ENCODE assay signal across 19 cellular contexts in the genomic region with DNA sequence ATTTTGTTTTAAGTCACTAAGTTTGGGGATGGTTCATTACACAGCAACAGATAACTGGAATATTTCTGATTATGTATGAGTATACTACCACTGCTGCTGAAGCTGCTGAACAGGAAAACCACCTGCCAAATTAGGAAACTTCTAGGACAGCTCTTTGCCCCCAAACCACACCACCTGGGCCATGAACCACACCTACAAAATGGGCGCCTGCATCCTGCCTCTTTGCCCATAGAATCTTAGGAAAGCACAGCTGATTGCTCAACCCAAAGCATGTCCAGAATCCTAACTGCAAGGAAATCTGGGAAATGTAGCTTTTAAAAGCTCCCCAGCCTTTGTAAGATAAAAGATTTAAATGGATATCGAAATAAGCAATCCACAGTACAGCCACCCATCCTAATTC. TPM values are rescaled to one million over a fixed set of nuclear protein-coding genes. Genes with fewer than 3 reads are reported as not detected.
"Had no signal": no experiment of that assay in that cellular context is flagged by ENCODE, and none has a peak within 500 bp of the region (broad histone marks: within the 10 kb centered on the region; RNA-seq: fewer than 3 reads in every experiment).

No MANE protein-coding gene starts in this region.

- H3K27me3 ChIP-seq: uterus had no signal

- ATAC-seq: activated CD4-positive, alpha-beta T cell treated with anti-CD3 and anti-CD28 coated beads for 36 hours; activated CD8-positive, alpha-beta memory T cell treated with anti-CD3 and anti-CD28 coated beads, Interleukin-2, amount 10 ng/mL, durations not matched to agents 7 days and 5 days; left ventricle myocardium superior; sciatic nerve had no signal

- H3K9me3 ChIP-seq: uterus had no signal

- H3K4me1 ChIP-seq: uterus had no signal

- H3K36me3 ChIP-seq: cardiac muscle cell, uterus, WERI-Rb-1 had no signal

- DNase-seq: activated CD4-positive, alpha-beta memory T cell treated with anti-CD3 and anti-CD28 coated beads for 36 hours; activated CD4-positive, alpha-beta T cell treated with anti-CD3 and anti-CD28 coated beads for 36 hours; activated CD8-positive, alpha-beta memory T cell treated with anti-CD3 and anti-CD28 coated beads, Interleukin-2, amount 10 ng/mL, durations not matched to agents 7 days and 5 days; activated naive CD4-positive, alpha-beta T cell treated with anti-CD3 and anti-CD28 coated beads, Interleukin-2, amount 10 ng/mL, durations not matched to agents 7 days and 5 days; activated T-cell treated with anti-CD3 and anti-CD28 coated beads, Interleukin-2, amount 50 U/mL, for 1 hour; erythroblast; hypothalamus; kidney; left ventricle myocardium superior; nephron progenitor cell; stimulated activated CD4-positive, alpha-beta T cell treated with anti-CD3 and anti-CD28 coated beads, Interleukin-2, amount 100 ng/mL, for 24 hours; uterus; WERI-Rb-1 had no signal

- H3K27ac ChIP-seq: cardiac muscle cell, uterus, WERI-Rb-1 had no signal

- H3K4me3 ChIP-seq: cardiac muscle cell, uterus had no signal

RNA-seq across cellular contexts. Expression of a gene that starts 6.6 kb away (rescaled TPM):
- total RNA-seq: activated CD4-positive, alpha-beta memory T cell treated with anti-CD3 and anti-CD28 coated beads for 36 hours; activated CD4-positive, alpha-beta T cell treated with anti-CD3 and anti-CD28 coated beads for 36 hours; activated CD8-positive, alpha-beta memory T cell treated with anti-CD3 and anti-CD28 coated beads, Interleukin-2, amount 10 ng/mL, durations not matched to agents 7 days and 5 days; cardiac muscle cell; left ventricle myocardium superior; mesenteric fat pad; osteocyte; pulmonary artery endothelial cell; sciatic nerve; T-helper 1 cell treated with Interleukin-12 subunit alpha and Interleukin-12 subunit beta and Interleukin-4 antibody, amounts not matched to agents 30 ng/mL and 1 ng/mL, for 36 hours had no signal
- polyA plus RNA-seq: cardiac muscle cell had no signal
